In genomic region chr17:36220737-36221136, GRCh38 we compare ENCODE assay signal across 15 cellular contexts. TPM values are rescaled to one million over a fixed set of nuclear protein-coding genes. Genes with fewer than 3 reads are reported as not detected.
"Had no signal": no experiment of that assay in that cellular context is flagged by ENCODE, and none has a peak within 500 bp of the region (broad histone marks: within the 10 kb centered on the region; RNA-seq: fewer than 3 reads in every experiment).

No MANE protein-coding gene starts in this region.

RNA-seq across cellular contexts. Expression of gene CCL4L2, which starts 9.9 kb away (rescaled TPM):
- total RNA-seq: kidney epithelial cell, left ventricle myocardium inferior, mesothelial cell of epicardium, progenitor cell of endocrine pancreas, pulmonary artery endothelial cell, renal cortical epithelial cell, smooth muscle cell had no signal

RNA-seq across cellular contexts. Expression of gene CCL3L1, which starts 24.2 kb away (rescaled TPM):
- total RNA-seq: kidney epithelial cell, left ventricle myocardium inferior, lower leg skin, mesothelial cell of epicardium, pulmonary artery endothelial cell, renal cortical epithelial cell, right atrium auricular region, tibial nerve, vagina had no signal

RNA-seq across cellular contexts. Expression of gene TBC1D3I, which starts 43.6 kb away (rescaled TPM):
- total RNA-seq: left ventricle myocardium inferior, lung, mononuclear cell, pulmonary artery endothelial cell, right atrium auricular region, smooth muscle cell, urinary bladder had no signal

RNA-seq across cellular contexts. Expression of gene TBC1D3B, which starts 44.3 kb away (rescaled TPM):
- total RNA-seq: kidney epithelial cell, mononuclear cell, right atrium auricular region, skeletal muscle tissue, smooth muscle cell had no signal
